Comparison of ENCODE assay signal across 10 cellular contexts in the genomic region with DNA sequence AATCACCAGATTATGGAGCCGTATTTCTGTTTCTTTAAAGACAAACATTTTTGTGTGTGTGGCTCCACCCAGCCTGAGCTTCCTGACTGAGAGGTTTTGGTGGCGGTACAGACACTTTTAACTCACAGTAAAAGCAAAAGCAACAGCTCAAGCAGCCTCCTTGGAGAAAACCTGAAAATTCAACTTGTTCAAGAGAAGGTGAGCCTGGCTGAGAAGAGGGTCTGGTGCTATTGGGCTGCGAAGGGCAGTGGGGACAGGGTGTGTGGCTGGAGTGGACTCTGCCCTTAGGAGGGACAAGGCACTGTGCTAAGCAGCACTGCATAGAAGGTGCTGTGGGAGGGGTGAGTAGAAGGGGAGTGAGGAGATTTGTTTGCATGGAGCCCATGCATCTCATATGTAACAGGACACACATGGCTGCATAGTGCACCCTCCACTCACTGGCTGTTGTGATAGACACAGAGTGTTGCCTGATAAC. TPM values are rescaled to one million over a fixed set of nuclear protein-coding genes. Genes with fewer than 3 reads are reported as not detected.
DNase-seq lines count a peak whose midpoint lies in the region; ATAC-seq and TF ChIP-seq lines count a peak whose summit lies in the region.
"Had no signal": no experiment of that assay in that cellular context is flagged by ENCODE, and none has a peak within 500 bp of the region (broad histone marks: within the 10 kb centered on the region; RNA-seq: fewer than 3 reads in every experiment).

TSS of gene GIMAP7 (plus strand) at position 125 of the 475 bp plus-strand sequence. CDS start 5,103 bp downstream, outside the sequence.

- no peak within 1 kb of the TSS for H3K4me2 ChIP-seq in PC-9

- POLR2A ChIA-PET in activated CD4-positive, alpha-beta memory T cell treated with anti-CD3 and anti-CD28 coated beads, Interleukin-2, amount 10 ng/mL, durations not matched to agents 7 days and 5 days (lab: Charles Lee) = interaction anchor here (0.6 to 12.3 kb wide), 34 partner anchors 8 to 241 kb away, joined by 3 to 396 read pairs (median 6); partner anchors contain the start of genes GIMAP1, GIMAP2, GIMAP4 and GIMAP5
- POLR2A ChIA-PET in PC-9 (lab: Charles Lee; ENCODE audit: unreplicated experiment) = no interaction called here

- BruUV-seq in PC-9 (replicated peaks; lab: Mats Ljungman, UMichigan) = no TSS peak

- CTCF ChIA-PET in activated CD4-positive, alpha-beta memory T cell treated with anti-CD3 and anti-CD28 coated beads, Interleukin-2, amount 10 ng/mL, durations not matched to agents 7 days and 5 days (lab: Charles Lee) = interaction anchor here (0.6 to 12.3 kb wide), 14 partner anchors 9 to 242 kb away, joined by 3 to 158 read pairs (median 3); partner anchors contain the start of genes GIMAP4, GIMAP5 and GIMAP8
- CTCF ChIA-PET in PC-9 (lab: Charles Lee) = no interaction called here

- no peaks in the 10 kb centered on the region for H3K27me3 ChIP-seq in heart left ventricle
- peaks cover 89% of the 10 kb centered on the region for H3K27me3 ChIP-seq in PC-9 (ENCODE audit: insufficient read depth, low read depth)
- H3K27me3 ChIP-seq: BLaER1 treated with 17β-estradiol and CSF1 and Interleukin-3, amounts not matched to agents 10 nM and 100 nM had no signal

- peak within 1 kb of the TSS; percentile 100 for H3K4me3 Mint-ChIP-seq in activated CD4-positive, alpha-beta memory T cell treated with anti-CD3 and anti-CD28 coated beads, Interleukin-2, amount 10 ng/mL, durations not matched to agents 7 days and 5 days

- peaks cover 0 to 4% (median 0%) of the 10 kb centered on the region in 9 donors for H3K36me3 ChIP-seq in heart left ventricle
- H3K36me3 ChIP-seq in PC-9 (ENCODE audit: low read depth) = no peaks in the 10 kb centered on the region

- no peak within 1 kb of the TSS for H2AFZ ChIP-seq in PC-9

- H4K20me1 ChIP-seq in PC-9 (ENCODE audit: insufficient read depth) = no peaks in the 10 kb centered on the region
- H4K20me1 ChIP-seq: BLaER1 treated with 17β-estradiol and CSF1 and Interleukin-3, amounts not matched to agents 10 nM and 100 nM had no signal

- TF ChIP-seq CTCF in heart left ventricle (IDR thresholded peaks at IDR 0.05) = no peak
- no peak for TF ChIP-seq CTCF in PC-9 (conservative IDR thresholded peaks at IDR 0.05)

- H3K27ac Mint-ChIP-seq in activated CD4-positive, alpha-beta memory T cell treated with anti-CD3 and anti-CD28 coated beads, Interleukin-2, amount 10 ng/mL, durations not matched to agents 7 days and 5 days = peak within 1 kb of the TSS; percentile 100

- H3K36me3 Mint-ChIP-seq in activated CD4-positive, alpha-beta memory T cell treated with anti-CD3 and anti-CD28 coated beads, Interleukin-2, amount 10 ng/mL, durations not matched to agents 7 days and 5 days (ENCODE audit: low read depth) = peaks cover 66% of the 10 kb centered on the region

- WGBS in heart left ventricle, 4 donors = 47 to 59% (median 52%) methylated on average over 3 of the region's 3 CpGs

- no peaks in the 10 kb centered on the region for H3F3A ChIP-seq in PC-9 (ENCODE audit: insufficient read depth, low read depth)

- H3K27me3 Mint-ChIP-seq in activated CD4-positive, alpha-beta memory T cell treated with anti-CD3 and anti-CD28 coated beads, Interleukin-2, amount 10 ng/mL, durations not matched to agents 7 days and 5 days = no peaks in the 10 kb centered on the region

- peak; percentile 39 for DNase-seq in CD1c-positive myeloid dendritic cell (ENCODE audit: extremely low spot score)
- DNase-seq in activated CD4-positive, alpha-beta memory T cell treated with anti-CD3 and anti-CD28 coated beads, Interleukin-2, amount 10 ng/mL, durations not matched to agents 7 days and 5 days = peak; percentile 77
- DNase-seq in heart left ventricle = peak in 3 of 5 donors; percentile 34 to 38 (median 35)
- peak; percentile 28 for DNase-seq in stimulated activated CD8-positive, alpha-beta memory T cell treated with anti-CD3 and anti-CD28 coated beads, Interleukin-12 subunit alpha, Interleukin-12 subunit beta, amount 100 ng/mL, for 4 hours (ENCODE audit: low read depth)
- no peak for DNase-seq in DMS153 (lab: John Stamatoyannopoulos, UW)
- no peak for DNase-seq in NCI-H1930 (lab: John Stamatoyannopoulos, UW)
- no peak for DNase-seq in PC-9

- peaks cover 12% of the 10 kb centered on the region for H3K9me3 Mint-ChIP-seq in activated CD4-positive, alpha-beta memory T cell treated with anti-CD3 and anti-CD28 coated beads, Interleukin-2, amount 10 ng/mL, durations not matched to agents 7 days and 5 days

- H3K4me3 ChIP-seq in heart left ventricle = peak within 1 kb of the TSS; percentile 24 to 69 (median 60)
- no peak within 1 kb of the TSS for H3K4me3 ChIP-seq in PC-9

- peaks cover 0 to 3% (median 0%) of the 10 kb centered on the region in 12 donors for H3K9me3 ChIP-seq in heart left ventricle
- no peaks in the 10 kb centered on the region for H3K9me3 ChIP-seq in PC-9 (ENCODE audit: insufficient read depth, low read depth)

- H3K79me2 ChIP-seq in PC-9 (ENCODE audit: low read depth) = no peaks in the 10 kb centered on the region

- H3K9me2 ChIP-seq in PC-9 (ENCODE audit: insufficient read depth) = no peaks in the 10 kb centered on the region

- peaks cover 55% of the 10 kb centered on the region for H3K4me1 Mint-ChIP-seq in activated CD4-positive, alpha-beta memory T cell treated with anti-CD3 and anti-CD28 coated beads, Interleukin-2, amount 10 ng/mL, durations not matched to agents 7 days and 5 days

- ATAC-seq in HG02610 (IDR thresholded peaks at IDR 0.05; ENCODE audit: unreplicated experiment) = peak; percentile 70
- ATAC-seq in heart left ventricle = peak; percentile 75 to 87 (median 78)

- peak in 1 of 2 donors; percentile 68 for TF ChIP-seq POLR2A in heart left ventricle (IDR thresholded peaks at IDR 0.05)

- intact Hi-C loops in heart left ventricle (cut with DNase I) (loop anchor here in 7 of 10 donors (2.0 to 5.0 kb wide), 11 partner anchors 32 to 240 kb away; partner anchors contain the start of genes GIMAP8 (in 5 of the 7), GIMAP6 (in 3 of the 7), GIMAP4 (in 1 of the 7) and GIMAP5 (in 1 of the 7)), PC-9 (cut with micrococcal nuclease; ENCODE audit: unreplicated experiment) (no loop called here)

- H3K27ac ChIP-seq in heart left ventricle (peak within 1 kb of the TSS; percentile 66 to 92 (median 85)), PC-9 (no peak within 1 kb of the TSS)

- peaks cover 0 to 21% (median 2%) of the 10 kb centered on the region in 12 donors for H3K4me1 ChIP-seq in heart left ventricle
- H3K4me1 ChIP-seq in PC-9 (replicated peaks; ENCODE audit: insufficient read depth) = no peaks in the 10 kb centered on the region

RNA-seq across cellular contexts. Expression of gene GIMAP7, which starts in this region (rescaled TPM):
- 100 to 1,000 TPM; 169 to 171 TPM for total RNA-seq in activated CD4-positive, alpha-beta memory T cell treated with anti-CD3 and anti-CD28 coated beads, Interleukin-2, amount 10 ng/mL, durations not matched to agents 7 days and 5 days
- 10 to 100 TPM; 14.4 to 46.8 (median 18.9) TPM for total RNA-seq in heart left ventricle
- polyA plus RNA-seq in heart left ventricle = 10 to 100 TPM; 34.6 to 48.0 TPM
- total RNA-seq in PC-9 (2021) = not detected in 2 replicates
- total RNA-seq: SK-MEL-5 had no signal

Comparison
In these comparisons a context has a peak if more than half of its experiments do, and no peak if none do; other contexts are left out.
1. RNA of gene GIMAP7 (total RNA-seq): 169 to 171 TPM in activated CD4-positive, alpha-beta memory T cell treated with anti-CD3 and anti-CD28 coated beads, Interleukin-2, amount 10 ng/mL, durations not matched to agents 7 days and 5 days and 14.4 to 46.8 TPM in heart left ventricle; not detected in PC-9; every median in the first group is over 10 times any median in the second.
2. DNase-seq: peak in CD1c-positive myeloid dendritic cell (single experiment), activated CD4-positive, alpha-beta memory T cell treated with anti-CD3 and anti-CD28 coated beads, Interleukin-2, amount 10 ng/mL, durations not matched to agents 7 days and 5 days (single experiment), heart left ventricle (3 of 5) and stimulated activated CD8-positive, alpha-beta memory T cell treated with anti-CD3 and anti-CD28 coated beads, Interleukin-12 subunit alpha, Interleukin-12 subunit beta, amount 100 ng/mL, for 4 hours (single experiment); none in DMS153 (single experiment), NCI-H1930 (0 of 2) and PC-9 (0 of 2).